In the genomic region with DNA sequence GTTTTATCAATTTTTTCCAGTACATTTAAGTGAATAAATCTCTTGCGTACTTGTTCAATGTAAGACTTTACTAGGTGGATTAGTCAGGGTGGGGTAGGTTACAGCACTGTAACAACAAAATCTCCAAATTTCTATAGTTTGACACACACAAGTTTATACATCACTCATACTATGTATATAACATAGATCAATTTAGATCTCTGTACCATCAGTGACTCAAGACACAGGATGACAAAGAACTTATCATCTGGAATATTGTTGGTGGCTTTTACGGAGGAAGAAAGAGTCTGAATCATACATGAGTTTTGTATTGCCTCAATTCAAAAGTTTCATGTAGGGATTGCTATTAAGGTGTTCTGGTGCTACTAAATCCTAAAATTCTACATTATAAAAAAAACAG, we compare ENCODE assay signal across 26 cellular contexts.
"Had no signal": no experiment of that assay in that cellular context is flagged by ENCODE, and none has a peak within 500 bp of the region (broad histone marks: within the 10 kb centered on the region; RNA-seq: fewer than 3 reads in every experiment).

No MANE protein-coding gene starts in this region.

- H3K36me3 Mint-ChIP-seq: activated CD4-positive, alpha-beta memory T cell treated with anti-CD3 and anti-CD28 coated beads for 36 hours; activated naive CD4-positive, alpha-beta T cell treated with anti-CD3 and anti-CD28 coated beads, Interleukin-2, amount 50 U/mL, for 24 hours; activated naive CD8-positive, alpha-beta T cell treated with anti-CD3 and anti-CD28 coated beads, Interleukin-2, amount 10 ng/mL, durations not matched to agents 7 days and 5 days had no signal

- H3K36me3 ChIP-seq: ascending aorta, SJCRH30 had no signal

- H3K27me3 ChIP-seq: ascending aorta, SJCRH30 had no signal

- FAIRE-seq: K562, RCC 7860 had no signal

- H3K4me1 Mint-ChIP-seq: activated CD4-positive, alpha-beta T cell treated with anti-CD3 and anti-CD28 coated beads, Interleukin-2, amount 10 ng/mL, durations not matched to agents 7 days and 5 days; activated naive CD4-positive, alpha-beta T cell treated with anti-CD3 and anti-CD28 coated beads, Interleukin-2, amount 50 U/mL, for 24 hours; activated naive CD8-positive, alpha-beta T cell treated with anti-CD3 and anti-CD28 coated beads, Interleukin-2, amount 10 ng/mL, durations not matched to agents 7 days and 5 days had no signal

- H3K27ac Mint-ChIP-seq: activated CD4-positive, alpha-beta memory T cell treated with anti-CD3 and anti-CD28 coated beads for 36 hours; activated CD4-positive, alpha-beta T cell treated with anti-CD3 and anti-CD28 coated beads, Interleukin-2, amount 10 ng/mL, durations not matched to agents 7 days and 5 days; activated naive CD4-positive, alpha-beta T cell treated with anti-CD3 and anti-CD28 coated beads, Interleukin-2, amount 50 U/mL, for 24 hours; activated naive CD8-positive, alpha-beta T cell treated with anti-CD3 and anti-CD28 coated beads, Interleukin-2, amount 10 ng/mL, durations not matched to agents 7 days and 5 days; activated T-helper 2 cell treated with anti-CD3 and anti-CD28 coated beads, Interferon-gamma antibody, Interleukin-2, Interleukin-4, amounts not matched to agents 10 μg/mL and 5 μg/mL and 100 μg/mL, durations not matched to agents 14 hours and 24 hours and 36 hours had no signal

- H3K4me3 Mint-ChIP-seq: activated CD4-positive, alpha-beta memory T cell treated with anti-CD3 and anti-CD28 coated beads for 36 hours; activated CD4-positive, alpha-beta T cell treated with anti-CD3 and anti-CD28 coated beads, Interleukin-2, amount 10 ng/mL, durations not matched to agents 7 days and 5 days; activated naive CD4-positive, alpha-beta T cell treated with anti-CD3 and anti-CD28 coated beads, Interleukin-2, amount 50 U/mL, for 24 hours; activated naive CD8-positive, alpha-beta T cell treated with anti-CD3 and anti-CD28 coated beads, Interleukin-2, amount 10 ng/mL, durations not matched to agents 7 days and 5 days; activated T-cell treated with anti-CD3 and anti-CD28 coated beads, Interleukin-2, amount 50 U/mL, for 4 hours had no signal

- DNase-seq: activated CD4-positive, alpha-beta memory T cell treated with anti-CD3 and anti-CD28 coated beads for 36 hours; activated CD4-positive, alpha-beta T cell treated with anti-CD3 and anti-CD28 coated beads, Interleukin-2, amount 10 ng/mL, durations not matched to agents 7 days and 5 days; activated CD8-positive, alpha-beta memory T cell treated with anti-CD3 and anti-CD28 coated beads, Interleukin-2, amount 50 U/mL, for 4 hours; activated gamma-delta T cell; activated naive CD4-positive, alpha-beta T cell treated with Interleukin-2 at 50 U/mL for 16 hours; activated naive CD8-positive, alpha-beta T cell treated with anti-CD3 and anti-CD28 coated beads, Interleukin-2, amount 10 ng/mL, durations not matched to agents 7 days and 5 days; activated T-cell treated with anti-CD3 and anti-CD28 coated beads for 4 hours; activated T-cell treated with anti-CD3 and anti-CD28 coated beads, Interleukin-2, amount 50 U/mL, for 4 hours; amygdala; NCI-H1092 treated with DMSO at 0.1 percent for 48 hours; NCI-H1417; NCI-H187 treated with DMSO at 0.1 percent for 48 hours; NCI-H2081; NCI-H226; NCI-H526; NCI-H748 treated with DMSO at 0.1 percent for 48 hours; PC-9; SHP77; SJCRH30; T1000 had no signal

- H3K4me3 ChIP-seq: ascending aorta, K562, PC-9, SJCRH30, SK-N-MC had no signal

- ATAC-seq: K562 had no signal

- H3K27me3 Mint-ChIP-seq: activated CD4-positive, alpha-beta T cell treated with anti-CD3 and anti-CD28 coated beads, Interleukin-2, amount 10 ng/mL, durations not matched to agents 7 days and 5 days; activated naive CD4-positive, alpha-beta T cell treated with anti-CD3 and anti-CD28 coated beads, Interleukin-2, amount 50 U/mL, for 24 hours; activated naive CD8-positive, alpha-beta T cell treated with anti-CD3 and anti-CD28 coated beads, Interleukin-2, amount 10 ng/mL, durations not matched to agents 7 days and 5 days had no signal

- H3K9me3 Mint-ChIP-seq: activated CD4-positive, alpha-beta memory T cell treated with anti-CD3 and anti-CD28 coated beads for 36 hours; activated CD4-positive, alpha-beta T cell treated with anti-CD3 and anti-CD28 coated beads, Interleukin-2, amount 10 ng/mL, durations not matched to agents 7 days and 5 days; activated naive CD4-positive, alpha-beta T cell treated with anti-CD3 and anti-CD28 coated beads, Interleukin-2, amount 50 U/mL, for 24 hours; activated naive CD8-positive, alpha-beta T cell treated with anti-CD3 and anti-CD28 coated beads, Interleukin-2, amount 10 ng/mL, durations not matched to agents 7 days and 5 days; activated T-cell treated with anti-CD3 and anti-CD28 coated beads, Interleukin-2, amount 50 U/mL, for 4 hours; activated T-helper 2 cell treated with anti-CD3 and anti-CD28 coated beads, Interferon-gamma antibody, Interleukin-2, Interleukin-4, amounts not matched to agents 10 μg/mL and 5 μg/mL and 100 μg/mL, durations not matched to agents 14 hours and 24 hours and 36 hours had no signal
